Comparison of ENCODE assay signal across 26 cellular contexts in the genomic region with DNA sequence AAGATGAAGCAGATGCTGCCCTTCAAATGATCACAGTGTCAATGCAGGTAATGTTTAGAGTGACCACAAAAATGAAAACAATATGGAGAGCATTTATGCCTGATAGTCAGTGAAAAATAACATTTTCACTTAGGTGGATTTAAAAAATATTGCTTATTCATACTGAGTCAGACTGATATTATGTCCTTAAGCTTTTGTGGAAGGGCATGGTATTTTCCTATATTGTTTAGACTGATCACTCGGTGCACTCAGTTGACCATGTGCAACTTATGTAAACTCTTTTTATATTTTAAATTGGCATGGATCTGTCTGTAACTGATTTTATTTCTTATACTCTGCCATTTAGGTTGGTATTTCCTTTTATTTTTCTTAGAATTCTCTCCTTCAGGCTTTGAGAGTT.
"Had no signal": no experiment of that assay in that cellular context is flagged by ENCODE, and none has a peak within 500 bp of the region (broad histone marks: within the 10 kb centered on the region; RNA-seq: fewer than 3 reads in every experiment).

No MANE protein-coding gene starts in this region.

- H3K27ac ChIP-seq: coronary artery, esophagus squamous epithelium, gastrocnemius medialis, left lung, ovary, psoas muscle, sigmoid colon, stomach, thyroid gland, vagina had no signal

- H3K4me1 ChIP-seq: esophagus squamous epithelium, gastrocnemius medialis, left lung, psoas muscle, sigmoid colon, thyroid gland, vagina had no signal

- H3K9me3 ChIP-seq: esophagus squamous epithelium, gastrocnemius medialis, left lung, ovary, psoas muscle, sigmoid colon, stomach, thyroid gland, vagina had no signal

- FAIRE-seq: endometrium, islet of Langerhans had no signal

- ATAC-seq: effector memory CD8-positive, alpha-beta T cell; gastrocnemius medialis; left cardiac atrium; left lung; naive thymus-derived CD8-positive, alpha-beta T cell; psoas muscle; right cardiac atrium; stimulated activated effector memory CD8-positive, alpha-beta T cell treated with anti-CD3 and anti-CD28 coated beads, Interleukin-12 subunit alpha, Interleukin-12 subunit beta, amount 100 ng/mL, for 72 hours had no signal

- H3K36me3 ChIP-seq: esophagus squamous epithelium, gastrocnemius medialis, left lung, thyroid gland, vagina had no signal

- H3K4me3 ChIP-seq: coronary artery, esophagus squamous epithelium, gastrocnemius medialis, left lung, ovary, psoas muscle, sigmoid colon, stomach, thyroid gland, vagina had no signal

- H3K27me3 ChIP-seq: esophagus squamous epithelium, gastrocnemius medialis, left lung, ovary, sigmoid colon, stomach, thyroid gland, vagina had no signal

- DNase-seq: effector memory CD8-positive, alpha-beta T cell; esophagus squamous epithelium; gastrocnemius medialis; head of caudate nucleus; left cardiac atrium; left lung; mammary epithelial cell; naive thymus-derived CD8-positive, alpha-beta T cell; nephron progenitor cell; nucleus accumbens; ovary; posterior cingulate gyrus; psoas muscle; right cardiac atrium; sigmoid colon; stimulated activated CD4-positive, alpha-beta T cell treated with anti-CD3 and anti-CD28 coated beads, Interleukin-2, amount 100 ng/mL, for 24 hours; stimulated activated CD4-positive, alpha-beta T cell treated with anti-CD3 and anti-CD28 coated beads, Interleukin-4, amount 100 ng/mL, for 24 hours; stimulated activated naive CD4-positive, alpha-beta T cell treated with Interleukin-2 at 50 U/mL for 16 hours; stomach; thyroid gland; trophoblast cell had no signal
